24 cellular contexts compared by ENCODE assay signal in the genomic region with DNA sequence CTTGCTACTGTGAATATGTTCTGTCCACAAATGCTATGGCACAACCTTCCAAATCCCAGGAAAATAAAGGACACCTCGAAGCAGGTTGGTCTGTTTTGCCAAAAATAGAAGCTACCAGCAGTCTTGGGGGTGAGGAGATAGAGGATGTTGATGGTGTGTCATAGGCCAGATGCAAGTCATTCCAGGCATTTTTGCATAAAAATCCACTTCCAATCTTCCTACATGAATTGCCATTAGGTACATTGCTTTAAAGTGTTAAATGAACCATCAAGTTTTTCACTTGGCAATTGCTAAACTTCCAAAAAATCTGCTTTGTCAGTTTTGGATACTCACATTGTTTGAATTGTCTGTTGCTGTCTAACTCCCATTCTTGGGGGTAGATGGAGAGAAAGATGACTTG.
"Had no signal": no experiment of that assay in that cellular context is flagged by ENCODE, and none has a peak within 500 bp of the region (broad histone marks: within the 10 kb centered on the region; RNA-seq: fewer than 3 reads in every experiment).

No MANE protein-coding gene starts in this region.

- H3K27ac Mint-ChIP-seq: activated CD8-positive, alpha-beta memory T cell treated with anti-CD3 and anti-CD28 coated beads, Interleukin-2, amount 10 ng/mL, durations not matched to agents 7 days and 5 days; activated CD8-positive, alpha-beta T cell treated with anti-CD3 and anti-CD28 coated beads, Interleukin-2, amount 10 ng/mL, durations not matched to agents 7 days and 5 days; activated naive CD4-positive, alpha-beta T cell treated with anti-CD3 and anti-CD28 coated beads for 36 hours; activated naive CD8-positive, alpha-beta T cell treated with anti-CD3 and anti-CD28 coated beads for 36 hours; T-helper 2 cell treated with Interferon-gamma antibody and Interleukin-4, amounts not matched to agents 5 μg/mL and 100 μg/mL, for 36 hours had no signal

- H3K36me3 ChIP-seq: brain microvascular endothelial cell, cardiac muscle cell, MG63 had no signal

- H3K4me3 Mint-ChIP-seq: activated CD8-positive, alpha-beta memory T cell treated with anti-CD3 and anti-CD28 coated beads, Interleukin-2, amount 10 ng/mL, durations not matched to agents 7 days and 5 days; activated CD8-positive, alpha-beta T cell treated with anti-CD3 and anti-CD28 coated beads, Interleukin-2, amount 10 ng/mL, durations not matched to agents 7 days and 5 days; activated naive CD4-positive, alpha-beta T cell treated with anti-CD3 and anti-CD28 coated beads for 36 hours; activated naive CD8-positive, alpha-beta T cell treated with anti-CD3 and anti-CD28 coated beads for 36 hours; activated T-cell treated with anti-CD3 and anti-CD28 coated beads, Interleukin-2, amount 50 U/mL, for 4 hours; T-helper 2 cell treated with Interferon-gamma antibody and Interleukin-4, amounts not matched to agents 5 μg/mL and 100 μg/mL, for 36 hours had no signal

- H3K9me3 ChIP-seq: MG63 had no signal

- H3K36me3 Mint-ChIP-seq: activated CD8-positive, alpha-beta memory T cell treated with anti-CD3 and anti-CD28 coated beads, Interleukin-2, amount 10 ng/mL, durations not matched to agents 7 days and 5 days; activated naive CD8-positive, alpha-beta T cell treated with anti-CD3 and anti-CD28 coated beads for 36 hours had no signal

- H3K27ac ChIP-seq: brain microvascular endothelial cell, cardiac muscle cell had no signal

- H3K27me3 ChIP-seq: brain microvascular endothelial cell, cardiac muscle cell, MG63 had no signal

- H3K9me3 Mint-ChIP-seq: activated naive CD4-positive, alpha-beta T cell treated with anti-CD3 and anti-CD28 coated beads for 36 hours; activated naive CD8-positive, alpha-beta T cell treated with anti-CD3 and anti-CD28 coated beads for 36 hours; activated T-cell treated with anti-CD3 and anti-CD28 coated beads, Interleukin-2, amount 50 U/mL, for 4 hours; T-helper 2 cell treated with Interferon-gamma antibody and Interleukin-4, amounts not matched to agents 5 μg/mL and 100 μg/mL, for 36 hours had no signal

- H3K4me1 Mint-ChIP-seq: activated CD8-positive, alpha-beta memory T cell treated with anti-CD3 and anti-CD28 coated beads, Interleukin-2, amount 10 ng/mL, durations not matched to agents 7 days and 5 days; activated naive CD8-positive, alpha-beta T cell treated with anti-CD3 and anti-CD28 coated beads for 36 hours had no signal

- ATAC-seq: activated CD8-positive, alpha-beta memory T cell treated with anti-CD3 and anti-CD28 coated beads, Interleukin-2, amount 10 ng/mL, durations not matched to agents 7 days and 5 days; activated CD8-positive, alpha-beta T cell treated with anti-CD3 and anti-CD28 coated beads, Interleukin-2, amount 10 ng/mL, durations not matched to agents 7 days and 5 days; activated T-cell treated with anti-CD3 and anti-CD28 coated beads, Interleukin-2, amount 50 U/mL, for 4 hours had no signal

- DNase-seq: activated CD4-positive, alpha-beta T cell treated with anti-CD3 and anti-CD28 coated beads for 48 hours; activated CD4-positive, alpha-beta T cell treated with anti-CD3 and anti-CD28 coated beads, Interleukin-2, amount 50 U/mL, for 4 hours; activated CD4-positive, CD25-positive, alpha-beta regulatory T cell treated with anti-CD3 and anti-CD28 coated beads, Interleukin-2, amount 50 U/mL, for 72 hours; activated CD8-positive, alpha-beta T cell treated with anti-CD3 and anti-CD28 coated beads, Interleukin-2, amount 10 ng/mL, durations not matched to agents 7 days and 5 days; activated gamma-delta T cell; activated naive CD4-positive, alpha-beta T cell treated with anti-CD3 and anti-CD28 coated beads for 36 hours; activated naive CD8-positive, alpha-beta T cell treated with anti-CD3 and anti-CD28 coated beads for 36 hours; activated T-cell treated with anti-CD3 and anti-CD28 coated beads, Interleukin-2, amount 50 U/mL, for 4 hours; brain microvascular endothelial cell; MG63; MV-4-11; NCI-H1092 treated with DMSO at 0.1 percent for 48 hours; NCI-H1417 treated with DMSO at 0.1 percent for 48 hours; NCI-H1694; NCI-H2029; NCI-H2107; NCI-H2171 treated with DMSO at 0.1 percent for 48 hours; NCI-H226; NCI-H526 treated with DMSO at 0.1 percent for 48 hours; NCI-H82; SIG-M5 had no signal

- H3K27me3 Mint-ChIP-seq: activated CD8-positive, alpha-beta memory T cell treated with anti-CD3 and anti-CD28 coated beads, Interleukin-2, amount 10 ng/mL, durations not matched to agents 7 days and 5 days had no signal

- H3K4me3 ChIP-seq: cardiac muscle cell, MG63 had no signal
